Comparison of ENCODE assay signal across 1 cellular context in the genomic region with DNA sequence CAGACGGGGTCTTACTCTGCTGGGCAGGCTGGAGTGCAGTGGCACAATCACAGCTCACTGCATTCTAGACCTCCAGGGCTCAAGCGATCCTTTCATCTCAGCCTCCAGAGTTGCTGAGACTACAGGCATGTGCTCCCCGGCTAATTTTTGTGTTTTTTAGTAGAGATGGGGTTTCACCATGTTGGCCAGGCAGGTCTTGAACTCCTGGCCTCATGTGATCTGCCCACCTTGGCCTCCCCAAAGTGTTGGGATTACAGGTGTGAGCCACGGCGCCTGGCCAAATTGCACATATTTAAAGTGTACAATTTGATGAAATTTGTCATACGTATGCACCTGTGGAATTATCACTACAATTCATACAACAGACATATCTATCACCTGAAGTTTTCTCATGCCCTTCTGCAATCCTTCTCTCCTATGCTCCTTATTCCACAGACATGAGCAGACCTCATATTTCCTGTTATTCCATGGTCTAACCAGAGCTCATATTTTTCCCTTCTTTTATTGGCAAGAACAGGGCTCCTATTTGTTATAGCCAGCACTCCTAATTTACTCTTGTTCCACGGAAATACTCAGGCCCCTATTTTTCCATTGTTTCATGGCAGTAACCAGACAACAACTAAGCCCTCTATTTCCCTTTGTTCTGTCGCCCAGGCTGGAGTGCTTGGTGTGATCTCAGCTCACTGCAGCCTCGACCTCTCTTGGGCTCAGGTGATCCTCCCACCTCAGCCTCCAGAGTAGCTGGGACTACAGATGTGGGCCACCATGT.
A peak's percentile ranks its signal among the peaks of the same experiment; 100 is the strongest.
TF ChIP-seq lines count a peak whose summit lies in the region.

No MANE protein-coding gene starts in this region.

TF ChIP-seq in HepG2, 621 proteins besides CTCF, POLR2A, EP300 and RAD21 (continued from another document):
- no peak for TF ChIP-seq UBTF (CRISPR knock-in tag; IDR thresholded peaks at IDR 0.05)
- TF ChIP-seq PHF8 (CRISPR knock-in tag; IDR thresholded peaks at IDR 0.05) = no peak
- TF ChIP-seq PRDM10 (CRISPR knock-in tag; IDR thresholded peaks at IDR 0.05; ENCODE audit: low read depth) = no peak
- TF ChIP-seq ATRX (CRISPR knock-in tag; IDR thresholded peaks at IDR 0.05; ENCODE audit: borderline replicate concordance) = no peak
- TF ChIP-seq SMYD3 (CRISPR knock-in tag; IDR thresholded peaks at IDR 0.05) = no peak
- TF ChIP-seq, protein P1, sequence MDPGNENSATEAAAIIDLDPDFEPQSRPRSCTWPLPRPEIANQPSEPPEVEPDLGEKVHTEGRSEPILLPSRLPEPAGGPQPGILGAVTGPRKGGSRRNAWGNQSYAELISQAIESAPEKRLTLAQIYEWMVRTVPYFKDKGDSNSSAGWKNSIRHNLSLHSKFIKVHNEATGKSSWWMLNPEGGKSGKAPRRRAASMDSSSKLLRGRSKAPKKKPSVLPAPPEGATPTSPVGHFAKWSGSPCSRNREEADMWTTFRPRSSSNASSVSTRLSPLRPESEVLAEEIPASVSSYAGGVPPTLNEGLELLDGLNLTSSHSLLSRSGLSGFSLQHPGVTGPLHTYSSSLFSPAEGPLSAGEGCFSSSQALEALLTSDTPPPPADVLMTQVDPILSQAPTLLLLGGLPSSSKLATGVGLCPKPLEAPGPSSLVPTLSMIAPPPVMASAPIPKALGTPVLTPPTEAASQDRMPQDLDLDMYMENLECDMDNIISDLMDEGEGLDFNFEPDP (CRISPR knock-in tag; conservative IDR thresholded peaks at IDR 0.05) = 0 out of 2 replicates have a peak, but pooled peaks have one; percentile 79
- no peak for TF ChIP-seq ZKSCAN5 (CRISPR knock-in tag; IDR thresholded peaks at IDR 0.05)
- TF ChIP-seq TRIM24 (CRISPR knock-in tag; IDR thresholded peaks at IDR 0.05) = no peak
- no peak for TF ChIP-seq SOX13 (IDR thresholded peaks at IDR 0.05)
- TF ChIP-seq SOX13 (CRISPR knock-in tag; conservative IDR thresholded peaks at IDR 0.05 in 1 of 2, IDR thresholded peaks at IDR 0.05 in 1 of 2) = no peak
- no peak for TF ChIP-seq ZFP37 (CRISPR knock-in tag; IDR thresholded peaks at IDR 0.05; ENCODE audit: borderline replicate concordance)
- TF ChIP-seq, protein P2, sequence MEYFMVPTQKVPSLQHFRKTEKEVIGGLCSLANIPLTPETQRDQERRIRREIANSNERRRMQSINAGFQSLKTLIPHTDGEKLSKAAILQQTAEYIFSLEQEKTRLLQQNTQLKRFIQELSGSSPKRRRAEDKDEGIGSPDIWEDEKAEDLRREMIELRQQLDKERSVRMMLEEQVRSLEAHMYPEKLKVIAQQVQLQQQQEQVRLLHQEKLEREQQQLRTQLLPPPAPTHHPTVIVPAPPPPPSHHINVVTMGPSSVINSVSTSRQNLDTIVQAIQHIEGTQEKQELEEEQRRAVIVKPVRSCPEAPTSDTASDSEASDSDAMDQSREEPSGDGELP (IDR thresholded peaks at IDR 0.05; ENCODE audit: borderline replicate concordance, low read depth) = no peak
- TF ChIP-seq, protein P3, sequence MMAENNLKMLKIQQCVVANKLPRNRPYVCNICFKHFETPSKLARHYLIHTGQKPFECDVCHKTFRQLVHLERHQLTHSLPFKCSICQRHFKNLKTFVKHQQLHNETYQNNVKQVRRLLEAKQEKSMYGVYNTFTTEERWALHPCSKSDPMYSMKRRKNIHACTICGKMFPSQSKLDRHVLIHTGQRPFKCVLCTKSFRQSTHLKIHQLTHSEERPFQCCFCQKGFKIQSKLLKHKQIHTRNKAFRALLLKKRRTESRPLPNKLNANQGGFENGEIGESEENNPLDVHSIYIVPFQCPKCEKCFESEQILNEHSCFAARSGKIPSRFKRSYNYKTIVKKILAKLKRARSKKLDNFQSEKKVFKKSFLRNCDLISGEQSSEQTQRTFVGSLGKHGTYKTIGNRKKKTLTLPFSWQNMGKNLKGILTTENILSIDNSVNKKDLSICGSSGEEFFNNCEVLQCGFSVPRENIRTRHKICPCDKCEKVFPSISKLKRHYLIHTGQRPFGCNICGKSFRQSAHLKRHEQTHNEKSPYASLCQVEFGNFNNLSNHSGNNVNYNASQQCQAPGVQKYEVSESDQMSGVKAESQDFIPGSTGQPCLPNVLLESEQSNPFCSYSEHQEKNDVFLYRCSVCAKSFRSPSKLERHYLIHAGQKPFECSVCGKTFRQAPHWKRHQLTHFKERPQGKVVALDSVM (CRISPR knock-in tag; IDR thresholded peaks at IDR 0.05) = 0 out of 2 replicates have a peak, but pooled peaks have one; percentile 68
- no peak for TF ChIP-seq GTF3A (CRISPR knock-in tag; conservative IDR thresholded peaks at IDR 0.05)
- no peak for TF ChIP-seq GFI1 (CRISPR knock-in tag; IDR thresholded peaks at IDR 0.05; ENCODE audit: borderline replicate concordance)
- 0 out of 2 replicates have a peak, but pooled peaks have one; percentile 45 for TF ChIP-seq ZNF121 (CRISPR knock-in tag; IDR thresholded peaks at IDR 0.05)
- TF ChIP-seq CEBPG (CRISPR knock-in tag; IDR thresholded peaks at IDR 0.05) = no peak
- no peak for TF ChIP-seq ZNF558 (CRISPR knock-in tag; IDR thresholded peaks at IDR 0.05; ENCODE audit: borderline replicate concordance)
- TF ChIP-seq GMEB1 (CRISPR knock-in tag; IDR thresholded peaks at IDR 0.05; ENCODE audit: borderline replicate concordance) = no peak
- TF ChIP-seq HDAC2 (CRISPR knock-in tag; IDR thresholded peaks at IDR 0.05) = no peak
- TF ChIP-seq, protein P4, sequence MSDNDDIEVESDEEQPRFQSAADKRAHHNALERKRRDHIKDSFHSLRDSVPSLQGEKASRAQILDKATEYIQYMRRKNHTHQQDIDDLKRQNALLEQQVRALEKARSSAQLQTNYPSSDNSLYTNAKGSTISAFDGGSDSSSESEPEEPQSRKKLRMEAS (IDR thresholded peaks at IDR 0.05) = no peak
- no peak for TF ChIP-seq PITX1 (CRISPR knock-in tag; IDR thresholded peaks at IDR 0.05)
- no peak for TF ChIP-seq JUN (CRISPR knock-in tag; IDR thresholded peaks at IDR 0.05)
- no peak for TF ChIP-seq DNMT1 (CRISPR knock-in tag; IDR thresholded peaks at IDR 0.05)
- TF ChIP-seq E2F1 (CRISPR knock-in tag; IDR thresholded peaks at IDR 0.05) = no peak
- TF ChIP-seq KLF6 (CRISPR knock-in tag; IDR thresholded peaks at IDR 0.05) = no peak
- no peak for TF ChIP-seq FOSL1 (CRISPR knock-in tag; IDR thresholded peaks at IDR 0.05; ENCODE audit: borderline replicate concordance)
- TF ChIP-seq, protein P5, sequence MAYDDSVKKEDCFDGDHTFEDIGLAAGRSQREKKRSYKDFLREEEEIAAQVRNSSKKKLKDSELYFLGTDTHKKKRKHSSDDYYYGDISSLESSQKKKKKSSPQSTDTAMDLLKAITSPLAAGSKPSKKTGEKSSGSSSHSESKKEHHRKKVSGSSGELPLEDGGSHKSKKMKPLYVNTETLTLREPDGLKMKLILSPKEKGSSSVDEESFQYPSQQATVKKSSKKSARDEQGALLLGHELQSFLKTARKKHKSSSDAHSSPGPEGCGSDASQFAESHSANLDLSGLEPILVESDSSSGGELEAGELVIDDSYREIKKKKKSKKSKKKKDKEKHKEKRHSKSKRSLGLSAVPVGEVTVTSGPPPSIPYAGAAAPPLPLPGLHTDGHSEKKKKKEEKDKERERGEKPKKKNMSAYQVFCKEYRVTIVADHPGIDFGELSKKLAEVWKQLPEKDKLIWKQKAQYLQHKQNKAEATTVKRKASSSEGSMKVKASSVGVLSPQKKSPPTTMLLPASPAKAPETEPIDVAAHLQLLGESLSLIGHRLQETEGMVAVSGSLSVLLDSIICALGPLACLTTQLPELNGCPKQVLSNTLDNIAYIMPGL (CRISPR knock-in tag; IDR thresholded peaks at IDR 0.05; ENCODE audit: borderline replicate concordance in 1 of 2, low read depth in 1 of 2) = no peak
- TF ChIP-seq ZFP36L1 (CRISPR knock-in tag; IDR thresholded peaks at IDR 0.05) = no peak
- no peak for TF ChIP-seq ZBTB3 (CRISPR knock-in tag; IDR thresholded peaks at IDR 0.05; ENCODE audit: borderline replicate concordance, low read depth)
- TF ChIP-seq, protein P6, sequence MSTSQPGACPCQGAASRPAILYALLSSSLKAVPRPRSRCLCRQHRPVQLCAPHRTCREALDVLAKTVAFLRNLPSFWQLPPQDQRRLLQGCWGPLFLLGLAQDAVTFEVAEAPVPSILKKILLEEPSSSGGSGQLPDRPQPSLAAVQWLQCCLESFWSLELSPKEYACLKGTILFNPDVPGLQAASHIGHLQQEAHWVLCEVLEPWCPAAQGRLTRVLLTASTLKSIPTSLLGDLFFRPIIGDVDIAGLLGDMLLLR (CRISPR knock-in tag; IDR thresholded peaks at IDR 0.05) = no peak
- no peak for TF ChIP-seq ZNF263 (CRISPR knock-in tag; IDR thresholded peaks at IDR 0.05)
- TF ChIP-seq RBM22 (optimal IDR thresholded peaks at IDR 0.05; ENCODE audit: low read length) = no peak
TF ChIP-seq in HepG2: peak in this region for 5.
